In genomic region chr10:29932991-29933390, GRCh38 we compare ENCODE assay signal across 22 cellular contexts.
"Had no signal": no experiment of that assay in that cellular context is flagged by ENCODE, and none has a peak within 500 bp of the region (broad histone marks: within the 10 kb centered on the region; RNA-seq: fewer than 3 reads in every experiment).

No MANE protein-coding gene starts in this region.

- ATAC-seq: gastroesophageal sphincter; naive thymus-derived CD4-positive, alpha-beta T cell; psoas muscle; sciatic nerve; stimulated activated memory B cell treated with anti-CD40 and anti-IgM and Interleukin-4, amounts not matched to agents 10 μg/mL and 1 μg/mL and 100 μg/mL, for 72 hours; upper lobe of right lung had no signal

- FAIRE-seq: endothelial cell of umbilical vein, kidney had no signal

- H3K27me3 Mint-ChIP-seq: stimulated activated memory B cell treated with anti-CD40 and anti-IgM and Interleukin-4, amounts not matched to agents 10 μg/mL and 1 μg/mL and 100 μg/mL, for 72 hours had no signal

- H3K36me3 Mint-ChIP-seq: immature natural killer cell; stimulated activated memory B cell treated with anti-CD40 and anti-IgM and Interleukin-4, amounts not matched to agents 10 μg/mL and 1 μg/mL and 100 μg/mL, for 72 hours had no signal

- DNase-seq: effector CD4-positive, alpha-beta T cell; endodermal cell; foreskin fibroblast; immature natural killer cell; kidney; naive thymus-derived CD4-positive, alpha-beta T cell; psoas muscle; spleen; stimulated activated CD4-positive, alpha-beta T cell treated with anti-CD3 and anti-CD28 coated beads, Interleukin-15, amount 100 ng/mL, for 24 hours; stimulated activated CD4-positive, alpha-beta T cell treated with anti-CD3 and anti-CD28 coated beads, Interleukin-1b, Interleukin-23, amount 100 ng/mL, for 48 hours; stimulated activated CD4-positive, alpha-beta T cell treated with anti-CD3 and anti-CD28 coated beads, Interleukin-4, amount 100 ng/mL, for 24 hours; upper lobe of right lung had no signal

- H3K27me3 ChIP-seq: esophagus muscularis mucosa, gastroesophageal sphincter, neutrophil, spleen, tibial nerve, upper lobe of right lung, vagina had no signal

- H3K4me3 ChIP-seq: coronary artery, esophagus muscularis mucosa, gastroesophageal sphincter, psoas muscle, spleen, tibial nerve, upper lobe of right lung, vagina had no signal

- H3K36me3 ChIP-seq: esophagus muscularis mucosa, gastroesophageal sphincter, neutrophil, spleen, tibial nerve, upper lobe of right lung, vagina had no signal

- H3K4me3 Mint-ChIP-seq: endodermal cell; immature natural killer cell; naive thymus-derived CD4-positive, alpha-beta T cell; stimulated activated memory B cell treated with anti-CD40 and anti-IgM and Interleukin-4, amounts not matched to agents 10 μg/mL and 1 μg/mL and 100 μg/mL, for 72 hours; stimulated activated naive CD8-positive, alpha-beta T cell treated with anti-CD3 and anti-CD28 coated beads, Interleukin-15, Interleukin-2, amounts not matched to agents 100 ng/mL and 50 ng/mL, for 24 hours had no signal

- H3K9me3 Mint-ChIP-seq: endodermal cell had no signal

- H3K4me1 Mint-ChIP-seq: immature natural killer cell; naive thymus-derived CD4-positive, alpha-beta T cell; stimulated activated memory B cell treated with anti-CD40 and anti-IgM and Interleukin-4, amounts not matched to agents 10 μg/mL and 1 μg/mL and 100 μg/mL, for 72 hours had no signal

- H3K27ac Mint-ChIP-seq: endodermal cell; immature natural killer cell; naive thymus-derived CD4-positive, alpha-beta T cell; stimulated activated memory B cell treated with anti-CD40 and anti-IgM and Interleukin-4, amounts not matched to agents 10 μg/mL and 1 μg/mL and 100 μg/mL, for 72 hours; stimulated activated naive CD8-positive, alpha-beta T cell treated with anti-CD3 and anti-CD28 coated beads, Interleukin-15, Interleukin-2, amounts not matched to agents 100 ng/mL and 50 ng/mL, for 24 hours had no signal
